In the genomic region with DNA sequence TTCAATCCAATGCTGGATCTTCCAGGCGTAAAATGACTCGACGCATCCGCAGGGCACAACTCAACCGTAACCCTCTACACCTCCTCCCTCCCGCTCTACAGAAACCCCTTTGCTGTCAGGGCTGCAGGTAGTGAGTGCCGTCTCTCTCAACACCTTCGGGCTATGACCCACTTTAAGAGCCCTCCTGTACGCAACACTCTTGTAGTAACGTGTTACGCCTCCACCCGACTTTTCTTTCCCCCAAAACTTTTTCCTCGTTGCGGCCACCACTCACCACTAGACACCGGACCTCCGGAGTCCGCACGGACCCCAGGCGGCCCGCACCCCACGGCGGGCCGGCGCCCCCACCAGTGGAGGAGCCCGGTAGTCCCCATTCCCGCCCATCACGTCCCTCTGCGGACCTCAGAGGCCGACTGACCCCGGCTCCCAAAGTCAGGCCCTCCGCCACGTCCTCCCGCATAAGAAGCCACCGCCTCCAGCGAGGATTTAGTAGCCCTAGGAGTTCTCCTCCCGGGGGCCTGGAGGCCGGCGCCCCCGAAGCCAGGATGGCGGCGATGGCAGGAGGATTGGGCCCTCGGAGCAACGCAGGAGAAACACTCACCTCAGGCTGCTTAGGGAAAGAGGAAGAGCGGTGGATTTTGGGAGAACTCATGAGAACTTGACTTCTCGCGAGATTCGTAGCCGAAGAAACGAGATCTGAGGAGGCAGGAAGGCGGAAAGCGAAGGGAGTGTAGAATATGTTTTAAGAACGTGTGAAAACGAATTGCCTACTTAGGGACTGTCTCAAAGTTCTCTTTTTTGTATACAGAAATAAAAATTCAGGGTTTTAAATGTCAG, we compare ENCODE assay signal across 8 cellular contexts. TPM values are rescaled to one million over a fixed set of nuclear protein-coding genes. Genes with fewer than 3 reads are reported as not detected.
DNase-seq lines count a peak whose midpoint lies in the region; ATAC-seq and TF ChIP-seq lines count a peak whose summit lies in the region.

TSS of gene RPL17 (minus strand) at position 609 of the 837 bp plus-strand sequence.

- POLR2A ChIA-PET in CD4-positive, alpha-beta memory T cell (lab: Charles Lee; ENCODE audit: partially characterized antibody), result interaction anchor here (1.0 to 1.6 kb wide), 3 partner anchors 32 to 495 kb away, joined by 3 to 4 read pairs (median 3); no protein-coding TSS in a partner anchor

- peaks cover 2% of the 10 kb centered on the region for H3K79me1 ChIP-seq in mesendoderm (ENCODE audit: low read length)

- peak within 1 kb of the TSS; percentile 96 for H3K27ac ChIP-seq in CD4-positive, alpha-beta memory T cell (ENCODE audit: low read depth, low read length)
- H3K27ac ChIP-seq in endodermal cell (ENCODE audit: low read depth, low read length) (peak within 1 kb of the TSS; percentile 94), mesendoderm (ENCODE audit: low read depth, low read length) (peak within 1 kb of the TSS; percentile 70)

- peak within 1 kb of the TSS; percentile 59 for H3K23ac ChIP-seq in mesendoderm (ENCODE audit: low read length)

- peak within 1 kb of the TSS; percentile 34 for H2BK120ac ChIP-seq in mesendoderm (ENCODE audit: low read depth, low read length)

- peak within 1 kb of the TSS; percentile 14 for H2BK15ac ChIP-seq in mesendoderm (replicated peaks; ENCODE audit: low read depth)

- H3K4me1 Mint-ChIP-seq in CD4-positive, alpha-beta memory T cell, result peaks cover 44 to 54% (median 49%) of the 10 kb centered on the region in 4 donors
- H3K4me1 Mint-ChIP-seq in activated CD8-positive, alpha-beta memory T cell treated with anti-CD3 and anti-CD28 coated beads, Interleukin-2, amount 10 ng/mL, durations not matched to agents 7 days and 5 days, result peaks cover 50% of the 10 kb centered on the region
- H3K4me1 Mint-ChIP-seq in endodermal cell, result peaks cover 72% of the 10 kb centered on the region

- no peaks in the 10 kb centered on the region for H3K27me3 Mint-ChIP-seq in CD4-positive, alpha-beta memory T cell
- H3K27me3 Mint-ChIP-seq in activated CD8-positive, alpha-beta memory T cell treated with anti-CD3 and anti-CD28 coated beads, Interleukin-2, amount 10 ng/mL, durations not matched to agents 7 days and 5 days, result peaks cover 5% of the 10 kb centered on the region
- H3K27me3 Mint-ChIP-seq in endodermal cell (ENCODE audit: insufficient read depth), result no peaks in the 10 kb centered on the region

- CTCF ChIA-PET in CD4-positive, alpha-beta memory T cell (lab: Charles Lee; ENCODE audit: partially characterized antibody), result no interaction called here
- CTCF ChIA-PET in activated CD8-positive, alpha-beta memory T cell treated with anti-CD3 and anti-CD28 coated beads, Interleukin-2, amount 10 ng/mL, durations not matched to agents 7 days and 5 days (lab: Charles Lee), result no interaction called here

- H3K4ac ChIP-seq in mesendoderm (ENCODE audit: low read depth, low read length), result peak within 1 kb of the TSS; percentile 82

- H3K4me3 Mint-ChIP-seq in CD4-positive, alpha-beta memory T cell, result peak within 1 kb of the TSS; percentile 91 to 100 (median 98)
- peak within 1 kb of the TSS; percentile 94 for H3K4me3 Mint-ChIP-seq in activated CD8-positive, alpha-beta memory T cell treated with anti-CD3 and anti-CD28 coated beads, Interleukin-2, amount 10 ng/mL, durations not matched to agents 7 days and 5 days
- H3K4me3 Mint-ChIP-seq in endodermal cell, result peak within 1 kb of the TSS; percentile 100

- ATAC-seq in GM19467 (IDR thresholded peaks at IDR 0.05; ENCODE audit: unreplicated experiment), result peak; percentile 70
- ATAC-seq in activated CD8-positive, alpha-beta memory T cell treated with anti-CD3 and anti-CD28 coated beads, Interleukin-2, amount 10 ng/mL, durations not matched to agents 7 days and 5 days, result peak; percentile 82

- H4K8ac ChIP-seq in mesendoderm (ENCODE audit: low read depth, low read length), result no peak within 1 kb of the TSS

- H3K56ac ChIP-seq in mesendoderm (ENCODE audit: low read length), result peak within 1 kb of the TSS; percentile 100

- peak within 1 kb of the TSS; percentile 64 for H3K18ac ChIP-seq in mesendoderm (ENCODE audit: low read length)

- peaks cover 37 to 48% of the 10 kb centered on the region in 2 donors for H3K36me3 Mint-ChIP-seq in CD4-positive, alpha-beta memory T cell
- H3K36me3 Mint-ChIP-seq in activated CD8-positive, alpha-beta memory T cell treated with anti-CD3 and anti-CD28 coated beads, Interleukin-2, amount 10 ng/mL, durations not matched to agents 7 days and 5 days, result peaks cover 50% of the 10 kb centered on the region
- H3K36me3 Mint-ChIP-seq in endodermal cell (ENCODE audit: low read depth), result peaks cover 48% of the 10 kb centered on the region

- peak within 1 kb of the TSS; percentile 93 to 99 (median 97) for H3K27ac Mint-ChIP-seq in CD4-positive, alpha-beta memory T cell
- peak within 1 kb of the TSS; percentile 95 for H3K27ac Mint-ChIP-seq in activated CD8-positive, alpha-beta memory T cell treated with anti-CD3 and anti-CD28 coated beads, Interleukin-2, amount 10 ng/mL, durations not matched to agents 7 days and 5 days
- H3K27ac Mint-ChIP-seq in endodermal cell, result peak within 1 kb of the TSS; percentile 98

- H4K5ac ChIP-seq in mesendoderm (ENCODE audit: low read length), result peak within 1 kb of the TSS; percentile 84

- peak within 1 kb of the TSS; percentile 98 for H2AK5ac ChIP-seq in mesendoderm (ENCODE audit: low read length)

- H3K4me2 ChIP-seq in mesendoderm (ENCODE audit: low read length), result peak within 1 kb of the TSS; percentile 88

- intact Hi-C loops in CD4-positive, alpha-beta memory T cell (cut with micrococcal nuclease), result loop anchor here (1.0 to 10.0 kb wide), 8 partner anchors 32 to 1703 kb away; partner anchors contain the start of genes DYM, MBD1, MEX3C and SKA1

- no peaks in the 10 kb centered on the region for H3K27me3 ChIP-seq in CD4-positive, alpha-beta memory T cell (ENCODE audit: insufficient read depth, low read length)
- H3K27me3 ChIP-seq in NT2/D1 (ENCODE audit: insufficient read depth, insufficient read length) (no peaks in the 10 kb centered on the region), endodermal cell (ENCODE audit: control insufficient read depth, insufficient read depth, low read length, poor library complexity, severe bottlenecking) (no peaks in the 10 kb centered on the region), mesendoderm (ENCODE audit: insufficient read depth, low read length, poor library complexity) (no peaks in the 10 kb centered on the region)

- H3K4me3 ChIP-seq in CD4-positive, alpha-beta memory T cell (ENCODE audit: low read length in 2 of 2), result peak within 1 kb of the TSS; percentile 62 to 95
- H3K4me3 ChIP-seq in NT2/D1 (ENCODE audit: insufficient read length, low read depth), result peak within 1 kb of the TSS; percentile 97
- peak within 1 kb of the TSS; percentile 90 for H3K4me3 ChIP-seq in endodermal cell (ENCODE audit: low read length)
- H3K4me3 ChIP-seq in mesendoderm (ENCODE audit: low read length), result peak within 1 kb of the TSS; percentile 97

- H3K79me2 ChIP-seq in mesendoderm (ENCODE audit: control insufficient read depth, insufficient read depth, low read length), result peaks cover 22% of the 10 kb centered on the region

- H3K4me1 ChIP-seq in CD4-positive, alpha-beta memory T cell (ENCODE audit: insufficient read depth, low read length), result peaks cover 45% of the 10 kb centered on the region
- no peaks in the 10 kb centered on the region for H3K4me1 ChIP-seq in NT2/D1 (ENCODE audit: insufficient read depth, insufficient read length)
- H3K4me1 ChIP-seq in endodermal cell (ENCODE audit: control insufficient read depth, insufficient read depth, low read length), result peaks cover 14% of the 10 kb centered on the region
- peaks cover 5% of the 10 kb centered on the region for H3K4me1 ChIP-seq in mesendoderm (ENCODE audit: control insufficient read depth, low read depth, low read length)

- H3K36me3 ChIP-seq in CD4-positive, alpha-beta memory T cell (ENCODE audit: insufficient read depth, low read length), result peaks cover 29% of the 10 kb centered on the region
- H3K36me3 ChIP-seq in NT2/D1 (ENCODE audit: insufficient read depth, insufficient read length, low read length) (peaks cover 46% of the 10 kb centered on the region), endodermal cell (ENCODE audit: control insufficient read depth, insufficient read depth, low read length) (peaks cover 42% of the 10 kb centered on the region), mesendoderm (ENCODE audit: control insufficient read depth, insufficient read depth, low read length) (peaks cover 17% of the 10 kb centered on the region)

- H3K9ac ChIP-seq in NT2/D1 (ENCODE audit: insufficient read length, low read depth) (peak within 1 kb of the TSS; percentile 97), endodermal cell (ENCODE audit: extremely low read depth, low read length, poor library complexity, severe bottlenecking) (peak within 1 kb of the TSS; percentile 99), mesendoderm (ENCODE audit: low read length) (peak within 1 kb of the TSS; percentile 100)

- no peaks in the 10 kb centered on the region for H3K9me3 Mint-ChIP-seq in CD4-positive, alpha-beta memory T cell
- H3K9me3 Mint-ChIP-seq in activated CD8-positive, alpha-beta memory T cell treated with anti-CD3 and anti-CD28 coated beads, Interleukin-2, amount 10 ng/mL, durations not matched to agents 7 days and 5 days (ENCODE audit: low read depth), result no peaks in the 10 kb centered on the region
- no peaks in the 10 kb centered on the region for H3K9me3 Mint-ChIP-seq in endodermal cell

- WGBS in endodermal cell (ENCODE audit: insufficient coverage in 1 of 2, insufficient read length in 1 of 2), 2 experiments, result 0 to 1% methylated on average over 33 to 53 of the region's 53 CpGs
- no CpG with 5 or more reads among the region's 53 CpGs for WGBS in mesendoderm (ENCODE audit: extremely low coverage, insufficient coverage, low lambda C conversion rate)

- no peaks in the 10 kb centered on the region for H3K9me3 ChIP-seq in CD4-positive, alpha-beta memory T cell (ENCODE audit: control insufficient read depth in 1 of 2, low read length in 2 of 2)
- H3K9me3 ChIP-seq in NT2/D1 (ENCODE audit: insufficient read depth, low read length) (no peaks in the 10 kb centered on the region), endodermal cell (ENCODE audit: control insufficient read depth, low read length) (no peaks in the 10 kb centered on the region)

- peak within 1 kb of the TSS; percentile 91 for H2BK5ac ChIP-seq in mesendoderm (ENCODE audit: low read length)

- no peak for TF ChIP-seq CTCF in endodermal cell (conservative IDR thresholded peaks at IDR 0.05)

- peak; percentile 92 to 94 (median 93) for DNase-seq in CD4-positive, alpha-beta memory T cell
- DNase-seq in HUDEP-2 (lab: John Stamatoyannopoulos, UW; ENCODE audit: unreplicated experiment in 76 of 76) (peak; percentile 39 to 99 (median 89)), NT2/D1 (ENCODE audit: low read depth, low spot score) (peak; percentile 94), endodermal cell (peak; percentile 95), mesendoderm (peak; percentile 100)
- DNase-seq in activated CD8-positive, alpha-beta memory T cell treated with anti-CD3 and anti-CD28 coated beads, Interleukin-2, amount 10 ng/mL, durations not matched to agents 7 days and 5 days, result peak; percentile 94
- DNase-seq in stimulated activated CD8-positive, alpha-beta memory T cell treated with anti-CD3 and anti-CD28 coated beads, Interleukin-15, amount 100 ng/mL, for 1 hour (ENCODE audit: low read depth), result peak; percentile 62

RNA-seq across cellular contexts. Expression of gene RPL17, which starts in this region (rescaled TPM):
- total RNA-seq in CD4-positive, alpha-beta memory T cell, result 1,000 to 10,000 TPM; 2,362 to 2,566 TPM
- 1,000 to 10,000 TPM; 1,351 to 2,166 TPM for polyA plus RNA-seq in CD4-positive, alpha-beta memory T cell
- total RNA-seq in activated CD8-positive, alpha-beta memory T cell treated with anti-CD3 and anti-CD28 coated beads, Interleukin-2, amount 10 ng/mL, durations not matched to agents 7 days and 5 days, result 1,000 to 10,000 TPM; 1,233 to 1,399 TPM
- total RNA-seq in endodermal cell, result 1,000 to 10,000 TPM; 1,984 to 2,143 TPM
- polyA plus RNA-seq in endodermal cell (2013, experiment 1 of 2), result 2,711 TPM
- polyA plus RNA-seq in endodermal cell (2013, experiment 2 of 2), result 2,580 TPM
- 4,812 TPM for polyA plus RNA-seq in mesendoderm (2013, experiment 1 of 2)
- polyA plus RNA-seq in mesendoderm (2013, experiment 2 of 2), result 4,866 TPM

Comparison
In these comparisons a context has a peak if more than half of its experiments do, and no peak if none do; other contexts are left out.
1. Peak in every context shown above with its lines: DNase-seq, ATAC-seq, H3K4me3 ChIP-seq and H3K27ac ChIP-seq.